Comparison of ENCODE assay signal across 23 cellular contexts in genomic region chr10:121679916-121680315, GRCh38.
"Had no signal": no experiment of that assay in that cellular context is flagged by ENCODE, and none has a peak within 500 bp of the region (broad histone marks: within the 10 kb centered on the region; RNA-seq: fewer than 3 reads in every experiment).

No MANE protein-coding gene starts in this region.

- H3K27me3 ChIP-seq: hepatocyte, ovary, sigmoid colon, suprapubic skin, upper lobe of right lung had no signal

- H3K27me3 Mint-ChIP-seq: progenitor cell of endocrine pancreas; stimulated activated naive CD8-positive, alpha-beta T cell treated with anti-CD3 and anti-CD28 coated beads, Interleukin-15, Interleukin-2, amounts not matched to agents 100 ng/mL and 50 ng/mL, for 24 hours had no signal

- H3K9me3 ChIP-seq: ovary, suprapubic skin, thoracic aorta, upper lobe of right lung had no signal

- H3K27ac Mint-ChIP-seq: naive thymus-derived CD8-positive, alpha-beta T cell; progenitor cell of endocrine pancreas; stimulated activated naive CD8-positive, alpha-beta T cell treated with anti-CD3 and anti-CD28 coated beads, Interleukin-15, Interleukin-2, amounts not matched to agents 100 ng/mL and 50 ng/mL, for 24 hours had no signal

- H3K79me2 ChIP-seq: hepatocyte had no signal

- H2AFZ ChIP-seq: hepatocyte had no signal

- H3K4me1 ChIP-seq: heart right ventricle, left ventricle myocardium inferior, spleen, suprapubic skin, tibial artery, upper lobe of right lung had no signal

- H3K4me1 Mint-ChIP-seq: naive thymus-derived CD8-positive, alpha-beta T cell; stimulated activated effector memory CD8-positive, alpha-beta T cell treated with anti-CD3 and anti-CD28 coated beads, Interleukin-12 subunit alpha, Interleukin-12 subunit beta, amount 100 ng/mL, for 72 hours had no signal

- ATAC-seq: heart right ventricle; naive thymus-derived CD8-positive, alpha-beta T cell; right cardiac atrium; stimulated activated effector memory CD8-positive, alpha-beta T cell treated with anti-CD3 and anti-CD28 coated beads, Interleukin-12 subunit alpha, Interleukin-12 subunit beta, amount 100 ng/mL, for 72 hours; upper lobe of right lung had no signal

- DNase-seq: heart right ventricle; left ventricle myocardium inferior; mesenchymal stem cell; naive thymus-derived CD8-positive, alpha-beta T cell; nephron progenitor cell; ovary; retina; right cardiac atrium; sigmoid colon; small intestine; spleen; stimulated activated CD4-positive, alpha-beta T cell treated with anti-CD3 and anti-CD28 coated beads, Interleukin-4, amount 100 ng/mL, for 24 hours; stimulated activated naive CD4-positive, alpha-beta T cell; tibial artery; trophoblast cell; upper lobe of right lung had no signal

- H3K9me3 Mint-ChIP-seq: stimulated activated effector memory CD8-positive, alpha-beta T cell treated with anti-CD3 and anti-CD28 coated beads, Interleukin-12 subunit alpha, Interleukin-12 subunit beta, amount 100 ng/mL, for 72 hours; stimulated activated naive CD8-positive, alpha-beta T cell treated with anti-CD3 and anti-CD28 coated beads, Interleukin-15, Interleukin-2, amounts not matched to agents 100 ng/mL and 50 ng/mL, for 24 hours had no signal

- H3K27ac ChIP-seq: heart right ventricle, hepatocyte, left ventricle myocardium inferior, spleen, suprapubic skin, thoracic aorta, tibial artery, upper lobe of right lung had no signal

- FAIRE-seq: small intestine, urothelium cell line had no signal

- H3K36me3 ChIP-seq: heart right ventricle, left ventricle myocardium inferior, ovary, sigmoid colon, spleen, suprapubic skin, thoracic aorta, tibial artery, upper lobe of right lung had no signal

- H3K4me3 Mint-ChIP-seq: naive thymus-derived CD8-positive, alpha-beta T cell; nephron progenitor cell; stimulated activated effector memory CD8-positive, alpha-beta T cell treated with anti-CD3 and anti-CD28 coated beads, Interleukin-12 subunit alpha, Interleukin-12 subunit beta, amount 100 ng/mL, for 72 hours; stimulated activated naive CD8-positive, alpha-beta T cell treated with anti-CD3 and anti-CD28 coated beads, Interleukin-15, Interleukin-2, amounts not matched to agents 100 ng/mL and 50 ng/mL, for 24 hours had no signal

- H3K36me3 Mint-ChIP-seq: naive thymus-derived CD8-positive, alpha-beta T cell; stimulated activated effector memory CD8-positive, alpha-beta T cell treated with anti-CD3 and anti-CD28 coated beads, Interleukin-12 subunit alpha, Interleukin-12 subunit beta, amount 100 ng/mL, for 72 hours had no signal

- H3K4me2 ChIP-seq: hepatocyte had no signal

- H3K4me3 ChIP-seq: heart right ventricle, hepatocyte, left ventricle myocardium inferior, ovary, sigmoid colon, spleen, suprapubic skin, thoracic aorta, tibial artery, upper lobe of right lung had no signal
